18 cellular contexts compared by ENCODE assay signal in the genomic region with DNA sequence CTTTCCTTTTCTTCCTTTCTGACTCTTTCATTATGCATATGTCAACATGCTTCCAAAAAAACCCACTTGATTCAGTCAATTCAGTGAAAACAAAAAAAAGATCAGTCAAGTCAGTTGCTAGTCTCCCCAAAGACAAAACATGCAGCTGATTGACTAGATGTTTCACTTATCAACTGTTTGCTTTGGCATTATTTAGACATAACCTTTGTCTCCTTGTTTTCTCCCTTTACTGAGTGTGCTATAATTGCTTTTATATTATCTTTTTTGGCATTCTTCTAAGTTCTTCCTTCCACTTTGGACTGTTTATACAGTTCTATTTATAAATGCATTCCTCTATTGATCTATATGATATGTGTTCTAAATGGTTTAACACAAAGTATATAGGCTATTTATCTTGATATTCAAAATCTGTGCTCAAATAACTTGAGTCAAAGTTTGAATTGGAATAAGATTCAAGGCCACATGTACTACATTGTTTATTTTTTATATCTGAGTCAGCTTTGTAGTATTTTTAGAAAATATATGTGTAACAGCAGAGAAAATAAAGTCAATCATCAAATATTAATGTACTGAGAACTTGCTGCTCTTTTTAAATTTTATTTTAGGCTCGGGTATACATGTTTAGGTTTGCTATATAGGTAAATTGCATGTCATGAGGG.
"Had no signal": no experiment of that assay in that cellular context is flagged by ENCODE, and none has a peak within 500 bp of the region (broad histone marks: within the 10 kb centered on the region; RNA-seq: fewer than 3 reads in every experiment).

No MANE protein-coding gene starts in this region.

- H3K4me3 Mint-ChIP-seq: activated CD4-positive, alpha-beta memory T cell treated with anti-CD3 and anti-CD28 coated beads for 36 hours; activated naive CD8-positive, alpha-beta T cell treated with anti-CD3 and anti-CD28 coated beads for 36 hours; brain; mesothelial cell of epicardium; naive thymus-derived CD8-positive, alpha-beta T cell had no signal

- H3K9me3 Mint-ChIP-seq: activated CD4-positive, alpha-beta memory T cell treated with anti-CD3 and anti-CD28 coated beads for 36 hours had no signal

- H3K27ac ChIP-seq: esophagus muscularis mucosa, heart left ventricle, left ventricle myocardium inferior, upper lobe of left lung had no signal

- H3K4me1 Mint-ChIP-seq: activated naive CD8-positive, alpha-beta T cell treated with anti-CD3 and anti-CD28 coated beads for 36 hours; brain; naive thymus-derived CD8-positive, alpha-beta T cell had no signal

- H3K27me3 ChIP-seq: esophagus muscularis mucosa, heart left ventricle, upper lobe of left lung had no signal

- H3K4me1 ChIP-seq: esophagus muscularis mucosa, heart left ventricle, left ventricle myocardium inferior, upper lobe of left lung had no signal

- H3K36me3 ChIP-seq: esophagus muscularis mucosa, heart left ventricle, left ventricle myocardium inferior, upper lobe of left lung had no signal

- ATAC-seq: heart left ventricle; naive thymus-derived CD8-positive, alpha-beta T cell; stimulated activated naive CD8-positive, alpha-beta T cell treated with anti-CD3 and anti-CD28 coated beads, Interleukin-15, Interleukin-2, amounts not matched to agents 100 U/mL and 50 U/mL, for 24 hours had no signal

- H3K27ac Mint-ChIP-seq: activated CD4-positive, alpha-beta memory T cell treated with anti-CD3 and anti-CD28 coated beads for 36 hours; activated naive CD8-positive, alpha-beta T cell treated with anti-CD3 and anti-CD28 coated beads for 36 hours; brain; mesothelial cell of epicardium; naive thymus-derived CD8-positive, alpha-beta T cell; progenitor cell of endocrine pancreas had no signal

- DNase-seq: activated CD4-positive, alpha-beta memory T cell treated with anti-CD3 and anti-CD28 coated beads for 36 hours; activated CD4-positive, alpha-beta T cell treated with anti-CD3 and anti-CD28 coated beads for 48 hours; activated naive CD4-positive, alpha-beta T cell treated with Interleukin-2 at 50 U/mL for 16 hours; activated naive CD8-positive, alpha-beta T cell treated with anti-CD3 and anti-CD28 coated beads for 36 hours; activated T-cell treated with anti-CD3 and anti-CD28 coated beads, Interleukin-2, amount 50 U/mL, for 48 hours; caudate nucleus; heart left ventricle; left ventricle myocardium inferior; mammary epithelial cell; naive thymus-derived CD8-positive, alpha-beta T cell; retina; stimulated activated CD4-positive, alpha-beta T cell treated with anti-CD3 and anti-CD28 coated beads, Interleukin-4, amount 100 ng/mL, for 4 hours; stimulated activated naive CD8-positive, alpha-beta T cell treated with anti-CD3 and anti-CD28 coated beads, Interleukin-15, Interleukin-2, amounts not matched to agents 100 U/mL and 50 U/mL, for 24 hours had no signal

- H3K27me3 Mint-ChIP-seq: activated CD4-positive, alpha-beta memory T cell treated with anti-CD3 and anti-CD28 coated beads for 36 hours; activated naive CD8-positive, alpha-beta T cell treated with anti-CD3 and anti-CD28 coated beads for 36 hours; brain; progenitor cell of endocrine pancreas had no signal

- H3K36me3 Mint-ChIP-seq: activated CD4-positive, alpha-beta memory T cell treated with anti-CD3 and anti-CD28 coated beads for 36 hours; activated naive CD8-positive, alpha-beta T cell treated with anti-CD3 and anti-CD28 coated beads for 36 hours; brain; naive thymus-derived CD8-positive, alpha-beta T cell had no signal

- H3K4me3 ChIP-seq: esophagus muscularis mucosa, heart left ventricle, left ventricle myocardium inferior, upper lobe of left lung had no signal

- H3K9me3 ChIP-seq: upper lobe of left lung had no signal
